10 cellular contexts compared by ENCODE assay signal in genomic region chr10:24718031-24718855, GRCh38. TPM values are rescaled to one million over a fixed set of nuclear protein-coding genes. Genes with fewer than 3 reads are reported as not detected.
DNase-seq lines count a peak whose midpoint lies in the region; ATAC-seq and TF ChIP-seq lines count a peak whose summit lies in the region.
"Had no signal": no experiment of that assay in that cellular context is flagged by ENCODE, and none has a peak within 500 bp of the region (broad histone marks: within the 10 kb centered on the region; RNA-seq: fewer than 3 reads in every experiment).

No MANE protein-coding gene starts in this region.

- no peak for TF ChIP-seq POLR2A in sigmoid colon (IDR thresholded peaks at IDR 0.05)

- intact Hi-C loops in sigmoid colon (cut with DNase I), result loop anchor here (10.0 kb wide), 1 partner anchor 1273 kb away; no protein-coding TSS in a partner anchor

- H3K36me3 ChIP-seq in mesenchymal stem cell (ENCODE audit: control insufficient read depth in 1 of 2, insufficient read depth in 2 of 2, low read depth in 1 of 2, low read length in 2 of 2) (peaks cover 6 to 36% of the 10 kb centered on the region in 2 experiments), sigmoid colon (no peaks in the 10 kb centered on the region)

- TF ChIP-seq CTCF in choroid plexus epithelial cell (conservative IDR thresholded peaks at IDR 0.05; ENCODE audit: low read depth, low read length) (no peak), sigmoid colon (IDR thresholded peaks at IDR 0.05) (no peak)

- H4K91ac ChIP-seq in mesenchymal stem cell (ENCODE audit: low read length), result no peak overlapping the region

- H2AFZ ChIP-seq in mesenchymal stem cell (ENCODE audit: low read depth, low read length), result no peak overlapping the region

- H2BK15ac ChIP-seq in mesenchymal stem cell (ENCODE audit: low read depth, poor library complexity, severe bottlenecking), result no peak overlapping the region

- no peaks in the 10 kb centered on the region for H3K9me3 Mint-ChIP-seq in activated T-helper 17 cell treated with anti-CD3 and anti-CD28 coated beads, Interleukin-2, amount 50 U/mL, for 72 hours
- H3K9me3 Mint-ChIP-seq: CD8-positive, alpha-beta T cell had no signal

- H3K27ac ChIP-seq in mesenchymal stem cell (ENCODE audit: low read length, poor library complexity, severe bottlenecking) (peak overlapping the region; percentile 3), sigmoid colon (peak overlapping the region in 2 of 4 donors; percentile 26 to 99)

- no peak overlapping the region for H2BK12ac ChIP-seq in mesenchymal stem cell (ENCODE audit: low read length in 2 of 2)

- H3K9me3 ChIP-seq in mesenchymal stem cell (ENCODE audit: control insufficient read depth, low read length), result no peaks in the 10 kb centered on the region
- no peaks in the 10 kb centered on the region for H3K9me3 ChIP-seq in sigmoid colon

- no peak overlapping the region for H3K23ac ChIP-seq in mesenchymal stem cell (ENCODE audit: low read length in 2 of 2)

- H3K4me3 Mint-ChIP-seq in activated T-helper 17 cell treated with anti-CD3 and anti-CD28 coated beads, Interleukin-2, amount 50 U/mL, for 72 hours, result no peak overlapping the region
- H3K4me3 Mint-ChIP-seq: CD8-positive, alpha-beta T cell had no signal

- no peak overlapping the region for H4K8ac ChIP-seq in mesenchymal stem cell (ENCODE audit: low read length)

- H3K79me1 ChIP-seq in mesenchymal stem cell (replicated peaks; ENCODE audit: low read length, poor library complexity, severe bottlenecking), result no peaks in the 10 kb centered on the region

- H3K36me3 Mint-ChIP-seq in activated T-helper 17 cell treated with anti-CD3 and anti-CD28 coated beads, Interleukin-2, amount 50 U/mL, for 72 hours (ENCODE audit: low read depth), result peaks cover 17% of the 10 kb centered on the region

- no peak overlapping the region for H3K14ac ChIP-seq in mesenchymal stem cell (ENCODE audit: low read length in 2 of 2)

- no peak overlapping the region for H2BK120ac ChIP-seq in mesenchymal stem cell (ENCODE audit: low read depth, low read length)

- H2AK5ac ChIP-seq in mesenchymal stem cell (ENCODE audit: low read length, severe bottlenecking), result no peak overlapping the region

- H3K27ac Mint-ChIP-seq in activated T-helper 17 cell treated with anti-CD3 and anti-CD28 coated beads, Interleukin-2, amount 50 U/mL, for 72 hours, result no peak overlapping the region
- H3K27ac Mint-ChIP-seq: CD8-positive, alpha-beta T cell had no signal

- no peak for TF ChIP-seq EP300 in sigmoid colon (IDR thresholded peaks at IDR 0.05)

- H3K4me3 ChIP-seq in choroid plexus epithelial cell (ENCODE audit: low read depth, low read length) (peak overlapping the region; percentile 8), mesenchymal stem cell (ENCODE audit: insufficient read depth in 1 of 2, low read depth in 1 of 2, low read length in 2 of 2) (peak overlapping the region in 1 of 2 experiments; percentile 93), sigmoid colon (no peak overlapping the region)

- peak overlapping the region; percentile 94 for H3K9ac ChIP-seq in mesenchymal stem cell (ENCODE audit: low read length)

- DNase-seq in AG20443 (ENCODE audit: low spot score) (peak; percentile 77), LoVo (ENCODE audit: low spot score) (peak; percentile 37), choroid plexus epithelial cell (ENCODE audit: low read depth) (peak; percentile 72), mesenchymal stem cell (peak; percentile 85), sigmoid colon (no peak), COLO829 (ENCODE audit: low spot score) (no peak)
- DNase-seq: CD8-positive, alpha-beta T cell; GOT3 had no signal

- no peaks in the 10 kb centered on the region for H3K4me1 Mint-ChIP-seq in activated T-helper 17 cell treated with anti-CD3 and anti-CD28 coated beads, Interleukin-2, amount 50 U/mL, for 72 hours

- peaks cover 10% of the 10 kb centered on the region for H3K4me1 ChIP-seq in mesenchymal stem cell (ENCODE audit: control insufficient read depth, insufficient read depth, low read depth, low read length)
- H3K4me1 ChIP-seq in sigmoid colon, result peaks cover 0 to 71% (median 52%) of the 10 kb centered on the region in 4 donors

- no peak overlapping the region for H3K4ac ChIP-seq in mesenchymal stem cell (ENCODE audit: low read depth in 1 of 2, low read length in 2 of 2)

- H3K18ac ChIP-seq in mesenchymal stem cell (ENCODE audit: low read depth in 1 of 2, low read length in 2 of 2), result no peak overlapping the region

- peak overlapping the region; percentile 31 for H3K4me2 ChIP-seq in mesenchymal stem cell (ENCODE audit: low read length, poor library complexity, severe bottlenecking)

- 73% methylated on average over 8 of the region's 10 CpGs for WGBS in mesenchymal stem cell
- 88 to 89% methylated on average over 10 of the region's 10 CpGs for WGBS in sigmoid colon, 2 donors

- ATAC-seq in GM19351 (IDR thresholded peaks at IDR 0.05; ENCODE audit: unreplicated experiment), result no peak
- ATAC-seq in activated T-helper 17 cell treated with anti-CD3 and anti-CD28 coated beads, Interleukin-2, amount 50 U/mL, for 72 hours (replicated peaks), result no peak
- ATAC-seq: CD8-positive, alpha-beta T cell had no signal

- H3K27me3 ChIP-seq in mesenchymal stem cell (ENCODE audit: control insufficient read depth in 1 of 2, insufficient read depth in 1 of 2, low read length in 2 of 2) (no peaks in the 10 kb centered on the region), sigmoid colon (no peaks in the 10 kb centered on the region)

- H3K27me3 Mint-ChIP-seq in activated T-helper 17 cell treated with anti-CD3 and anti-CD28 coated beads, Interleukin-2, amount 50 U/mL, for 72 hours, result no peaks in the 10 kb centered on the region

- no peak overlapping the region for H2BK5ac ChIP-seq in mesenchymal stem cell (ENCODE audit: low read depth, low read length, poor library complexity, severe bottlenecking)

RNA-seq across cellular contexts. Expression of gene ARHGAP21, which starts 5.4 kb away (rescaled TPM):
- polyA plus RNA-seq in mesenchymal stem cell (2013, experiment 1 of 2), result 36.6 TPM
- 35.0 TPM for polyA plus RNA-seq in mesenchymal stem cell (2013, experiment 2 of 2)
- total RNA-seq in sigmoid colon, result 10 to 100 TPM; 53.2 to 87.8 (median 61.9) TPM
- polyA plus RNA-seq in sigmoid colon, result 10 to 100 TPM; 25.2 to 26.4 (median 26.2) TPM
- 10 to 100 TPM; 28.9 to 30.5 TPM for total RNA-seq in activated T-helper 17 cell treated with anti-CD3 and anti-CD28 coated beads, Interleukin-2, amount 50 U/mL, for 72 hours

Comparison
In these comparisons a context has a peak if more than half of its experiments do, and no peak if none do; other contexts are left out.
1. DNase-seq: peak in AG20443 (single experiment), LoVo (single experiment), choroid plexus epithelial cell (single experiment) and mesenchymal stem cell (single experiment); none in sigmoid colon (single experiment) and COLO829 (single experiment).